ENCODE assay signal across 18 cellular contexts in the genomic region with DNA sequence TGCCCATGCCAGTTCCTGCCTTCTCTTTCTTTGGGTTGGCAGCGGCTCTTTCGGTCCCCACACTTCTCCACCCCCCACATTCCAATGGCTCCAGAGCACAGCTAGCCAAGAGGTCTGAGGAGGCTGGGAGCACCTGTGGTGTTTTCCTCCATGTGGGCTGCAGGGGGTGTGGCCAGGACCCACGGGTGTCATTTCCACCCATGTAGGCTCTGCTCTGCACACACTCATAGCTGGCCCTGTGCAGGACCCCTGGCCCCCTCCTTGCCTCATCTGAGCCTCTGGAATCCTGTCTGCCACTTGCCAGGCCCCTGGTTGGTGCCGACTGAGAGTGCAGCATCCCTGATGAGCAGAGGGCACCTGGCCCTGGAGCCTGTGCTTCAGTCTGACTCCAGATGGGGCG. TPM values are rescaled to one million over a fixed set of nuclear protein-coding genes. Genes with fewer than 3 reads are reported as not detected.
DNase-seq lines count a peak whose midpoint lies in the region; ATAC-seq and TF ChIP-seq lines count a peak whose summit lies in the region.
"Had no signal": no experiment of that assay in that cellular context is flagged by ENCODE, and none has a peak within 500 bp of the region (broad histone marks: within the 10 kb centered on the region; RNA-seq: fewer than 3 reads in every experiment).

No MANE protein-coding gene starts in this region.

- H3K4me1 ChIP-seq in SJSA1 (replicated peaks) (peaks cover 66% of the 10 kb centered on the region), esophagus muscularis mucosa (peaks cover 38 to 63% (median 42%) of the 10 kb centered on the region in 4 donors), tibial artery (peaks cover 0 to 36% (median 15%) of the 10 kb centered on the region in 4 donors), BE2C (no peaks in the 10 kb centered on the region)

- H3K27me3 ChIP-seq in SJSA1 (replicated peaks), result no peaks in the 10 kb centered on the region
- H3K27me3 ChIP-seq in esophagus muscularis mucosa, result no peaks in the 10 kb centered on the region
- no peaks in the 10 kb centered on the region for H3K27me3 ChIP-seq in tibial artery
- H3K27me3 ChIP-seq in BE2C, result no peaks in the 10 kb centered on the region
- H3K27me3 ChIP-seq: dorsolateral prefrontal cortex had no signal

- H3K9me3 ChIP-seq in SJSA1 (replicated peaks) (no peaks in the 10 kb centered on the region), esophagus muscularis mucosa (no peaks in the 10 kb centered on the region), tibial artery (no peaks in the 10 kb centered on the region), BE2C (no peaks in the 10 kb centered on the region)

- H3K36me3 ChIP-seq in SJSA1 (peaks cover 10% of the 10 kb centered on the region; the same call in 1 of the 2 replicates), esophagus muscularis mucosa (peaks cover 0 to 5% (median 2%) of the 10 kb centered on the region in 4 donors), tibial artery (no peaks in the 10 kb centered on the region), BE2C (no peaks in the 10 kb centered on the region)

- no peak for TF ChIP-seq EP300 in esophagus muscularis mucosa (IDR thresholded peaks at IDR 0.05)

- TF ChIP-seq POLR2A in esophagus muscularis mucosa (IDR thresholded peaks at IDR 0.05; ENCODE audit: low read depth), result no peak

- intact Hi-C loops in esophagus muscularis mucosa (cut with DNase I), result no loop called here
- intact Hi-C loops in tibial artery (cut with DNase I; ENCODE audit: low total_unique reads), result no loop called here

- no peak for DNase-seq in SJSA1 (ENCODE audit: low read depth in 1 of 2, low spot score in 2 of 2)
- DNase-seq in esophagus muscularis mucosa (ENCODE audit: extremely low spot score), result no peak
- DNase-seq in myocyte (ENCODE audit: low read depth), result peak; percentile 78
- DNase-seq in tibial artery, result peak in 1 of 2 donors; percentile 65
- DNase-seq in BE2C, result no peak
- DNase-seq in stimulated activated CD4-positive, alpha-beta T cell treated with anti-CD3 and anti-CD28 coated beads, Interleukin-2, amount 100 ng/mL, for 48 hours, result no peak
- DNase-seq: activated CD4-positive, alpha-beta T cell treated with anti-CD3 and anti-CD28 coated beads for 48 hours; activated CD8-positive, alpha-beta memory T cell treated with anti-CD3 and anti-CD28 coated beads, Interleukin-2, amount 50 U/mL, for 48 hours; activated naive CD4-positive, alpha-beta T cell treated with Interleukin-2 at 50 U/mL for 16 hours; C1 segment of cervical spinal cord; DMS79; dorsolateral prefrontal cortex; NCI-H2081; NCI-H510A; stimulated activated CD4-positive, alpha-beta T cell treated with anti-CD3 and anti-CD28 coated beads, Interleukin-1b, Interleukin-23, amount 100 ng/mL, for 48 hours had no signal

- WGBS in esophagus muscularis mucosa, result 73% methylated on average over 3 of the region's 5 CpGs

- TF ChIP-seq CTCF in esophagus muscularis mucosa (IDR thresholded peaks at IDR 0.05) (no peak), tibial artery (IDR thresholded peaks at IDR 0.05) (no peak), BE2C (IDR thresholded peaks at IDR 0.05; ENCODE audit: low read depth, low read length) (no peak)

- peak overlapping the region; percentile 94 for H3K27ac ChIP-seq in SJSA1
- H3K27ac ChIP-seq in esophagus muscularis mucosa (replicated peaks in 1 of 4), result peak overlapping the region; percentile 23 to 49 (median 30)
- H3K27ac ChIP-seq in tibial artery, result peak overlapping the region; percentile 1 to 65

- no peak overlapping the region for H3K4me3 ChIP-seq in SJSA1
- no peak overlapping the region for H3K4me3 ChIP-seq in esophagus muscularis mucosa
- no peak overlapping the region for H3K4me3 ChIP-seq in tibial artery
- no peak overlapping the region for H3K4me3 ChIP-seq in BE2C (ENCODE audit: low read depth, low read length)
- H3K4me3 ChIP-seq: dorsolateral prefrontal cortex had no signal

- ATAC-seq in GM18511 (IDR thresholded peaks at IDR 0.05; ENCODE audit: unreplicated experiment), result no peak
- ATAC-seq: naive thymus-derived CD8-positive, alpha-beta T cell had no signal

RNA-seq across cellular contexts. Expression of a gene that starts 46.3 kb away (rescaled TPM):
- 12.1 and 17.2 TPM in 2 replicates for total RNA-seq in SJSA1 (2014; rRNA removed; shearing (Covaris generic))
- total RNA-seq in esophagus muscularis mucosa (10 to 100 TPM; 17.4 to 40.7 (median 18.5) TPM), myocyte (114 and 149 TPM in 2 replicates)
- 176 TPM for polyA plus RNA-seq in myocyte (2012)
- 0.14 TPM for polyA plus RNA-seq in BE2C (2012; ENCODE audit: insufficient read depth, insufficient read length, low read depth)
- total RNA-seq: OCI-LY7 had no signal

Comparison
In these comparisons a context has a peak if more than half of its experiments do, and no peak if none do; other contexts are left out.
1. H3K27ac ChIP-seq: peak in every context shown above with its lines; median percentile 94 in SJSA1; 33 in tibial artery; 30 in esophagus muscularis mucosa.